ENCODE assay signal across 11 cellular contexts in genomic region chr15:89666147-89666857, GRCh38. TPM values are rescaled to one million over a fixed set of nuclear protein-coding genes. Genes with fewer than 3 reads are reported as not detected.
DNase-seq lines count a peak whose midpoint lies in the region; ATAC-seq and TF ChIP-seq lines count a peak whose summit lies in the region.
"Had no signal": no experiment of that assay in that cellular context is flagged by ENCODE, and none has a peak within 500 bp of the region (broad histone marks: within the 10 kb centered on the region; RNA-seq: fewer than 3 reads in every experiment).

No MANE protein-coding gene starts in this region.

- no peaks in the 10 kb centered on the region for H3K9me3 Mint-ChIP-seq in Caco-2 (ENCODE audit: unreplicated experiment)
- no peaks in the 10 kb centered on the region for H3K9me3 Mint-ChIP-seq in WTC11

- WGBS in hepatocyte (ENCODE audit: low lambda C conversion rate, missing lambda C conversion rate) = 91% methylated on average over 8 of the region's 8 CpGs

- H3K4me1 ChIP-seq in Caco-2 (peaks cover 12% of the 10 kb centered on the region; the same call in 1 of the 2 replicates), hepatocyte (ENCODE audit: insufficient read depth) (peaks cover 12% of the 10 kb centered on the region)

- peak overlapping the region; percentile 97 for H2AFZ ChIP-seq in hepatocyte

- POLR2A ChIA-PET in Caco-2 (lab: Charles Lee) (no interaction called here), WTC11 (lab: Charles Lee) (no interaction called here)

- H3K79me2 ChIP-seq in hepatocyte = no peaks in the 10 kb centered on the region

- DNase-seq in Caco-2 (no peak), WTC11 (ENCODE audit: low spot score) (no peak), hepatocyte (ENCODE audit: low spot score) (no peak), sciatic nerve (ENCODE audit: low spot score) (no peak), DMS 273 (lab: John Stamatoyannopoulos, UW; ENCODE audit: unreplicated experiment) (no peak), NCI-H69 (lab: John Stamatoyannopoulos, UW) (no peak), iPS-NIHi7 (ENCODE audit: extremely low spot score) (no peak), hippocampal formation (lab: John Stamatoyannopoulos, UW) (no peak)
- DNase-seq: DMS153, NCI-H187 treated with DMSO at 0.1 percent for 48 hours had no signal

- peak overlapping the region; percentile 84 for H3K4me2 ChIP-seq in hepatocyte

- peaks cover 4% of the 10 kb centered on the region for H3K27me3 Mint-ChIP-seq in Caco-2 (ENCODE audit: insufficient read depth, unreplicated experiment)
- peaks cover 17% of the 10 kb centered on the region for H3K27me3 Mint-ChIP-seq in WTC11 (ENCODE audit: low read depth)

- H3K36me3 Mint-ChIP-seq in Caco-2 (ENCODE audit: insufficient read depth, unreplicated experiment) = no peaks in the 10 kb centered on the region
- H3K36me3 Mint-ChIP-seq in WTC11 = no peaks in the 10 kb centered on the region

- H3K27ac Mint-ChIP-seq in Caco-2 (ENCODE audit: unreplicated experiment) (no peak overlapping the region), WTC11 (no peak overlapping the region)

- H4K20me1 ChIP-seq in hepatocyte (ENCODE audit: insufficient read depth, poor library complexity, severe bottlenecking) = no peaks in the 10 kb centered on the region

- H3K9me2 ChIP-seq in hepatocyte (replicated peaks; ENCODE audit: insufficient read depth) = no peaks in the 10 kb centered on the region

- H3K4me3 ChIP-seq in Caco-2 (ENCODE audit: low read depth, low read length) (no peak overlapping the region), hepatocyte (no peak overlapping the region)

- TF ChIP-seq CTCF in Caco-2 (IDR thresholded peaks at IDR 0.05; ENCODE audit: insufficient read depth in 1 of 2, low read depth in 1 of 2, low read length in 1 of 2, severe bottlenecking in 1 of 2, unreplicated experiment in 1 of 2) = no peak
- no peak for TF ChIP-seq CTCF in WTC11 (IDR thresholded peaks at IDR 0.05)
- TF ChIP-seq CTCF in hepatocyte (IDR thresholded peaks at IDR 0.05; ENCODE audit: poor library complexity) = no peak

- H3K4me3 Mint-ChIP-seq in Caco-2 (ENCODE audit: unreplicated experiment) = peak overlapping the region; percentile 67
- H3K4me3 Mint-ChIP-seq in WTC11 = peak overlapping the region; percentile 52

- no TSS peak for BruUV-seq in Caco-2 (replicated peaks; lab: Mats Ljungman, UMichigan)

- H3K4me1 Mint-ChIP-seq in Caco-2 (ENCODE audit: low read depth, unreplicated experiment) (no peaks in the 10 kb centered on the region), WTC11 (peaks cover 14% of the 10 kb centered on the region)

- H3K27me3 ChIP-seq in Caco-2 (replicated peaks; ENCODE audit: control insufficient read depth, insufficient read depth, low read length) (no peaks in the 10 kb centered on the region), hepatocyte (no peaks in the 10 kb centered on the region)

- H3K27ac ChIP-seq in hepatocyte = peak overlapping the region; percentile 79

- H3K9me3 ChIP-seq in Caco-2 = no peaks in the 10 kb centered on the region
- H3K9me3 ChIP-seq in hepatocyte (ENCODE audit: low read depth) = no peaks in the 10 kb centered on the region

- CTCF ChIA-PET in Caco-2 (lab: Charles Lee) (interaction anchor here (1.1 to 1.3 kb wide), 3 partner anchors 19 to 222 kb away, joined by 3 to 4 read pairs (median 3); partner anchors contain the start of gene MESP1), WTC11 (lab: Charles Lee) (interaction anchor here (1.0 to 2.0 kb wide), 4 partner anchors 19 to 208 kb away, joined by 3 to 17 read pairs (median 4); no protein-coding TSS in a partner anchor)

- intact Hi-C loops in Caco-2 (cut with micrococcal nuclease; ENCODE audit: unreplicated experiment) = no loop called here
- intact Hi-C loops in sciatic nerve (cut with DNase I) = no loop called here

- H3K36me3 ChIP-seq in Caco-2 (ENCODE audit: control insufficient read depth, insufficient read depth, low read length) (no peaks in the 10 kb centered on the region), hepatocyte (replicated peaks; ENCODE audit: insufficient read depth, low read depth) (no peaks in the 10 kb centered on the region)

- ATAC-seq in WTC11 (peak; percentile 15), sciatic nerve (peak; percentile 20)

TF ChIP-seq in WTC11, 78 proteins besides CTCF, POLR2A, EP300 and RAD21:
- TF ChIP-seq ZNF281 (CRISPR knock-in tag; IDR thresholded peaks at IDR 0.05) (no peak), IRF2 (CRISPR knock-in tag; IDR thresholded peaks at IDR 0.05; ENCODE audit: borderline replicate concordance, low read depth) (no peak), ZNF121 (CRISPR knock-in tag; IDR thresholded peaks at IDR 0.05) (no peak), HMGA2 (CRISPR knock-in tag; IDR thresholded peaks at IDR 0.05) (no peak), PREB (CRISPR knock-in tag; IDR thresholded peaks at IDR 0.05; ENCODE audit: borderline replicate concordance) (no peak), FOXK1 (CRISPR knock-in tag; IDR thresholded peaks at IDR 0.05) (no peak), ZNF232 (CRISPR knock-in tag; IDR thresholded peaks at IDR 0.05) (no peak)
TF ChIP-seq in WTC11: peak in this region for 0.

RNA-seq across cellular contexts. Expression of gene KIF7, which starts 11.0 kb away (rescaled TPM):
- total RNA-seq in Caco-2 (2022) = 8.2 TPM in 2 replicates
- total RNA-seq in WTC11 (2021) = 20.4 to 21.8 TPM (median 21.3 TPM) in 3 replicates
- total RNA-seq in hepatocyte = 3.0 and 5.3 TPM in 2 replicates
- polyA plus RNA-seq in hepatocyte = 3.1 and 5.0 TPM in 2 replicates
- total RNA-seq in sciatic nerve = 9.2 TPM

RNA-seq across cellular contexts. Expression of gene PLIN1, which starts 12.9 kb away (rescaled TPM):
- total RNA-seq in Caco-2 (2022) (not detected in 2 replicates), WTC11 (2021) (0.37 to 0.70 TPM (median 0.48 TPM) in 3 replicates), hepatocyte (3.5 and 6.3 TPM in 2 replicates), sciatic nerve (57.4 TPM)
- 2.6 and 6.8 TPM in 2 replicates for polyA plus RNA-seq in hepatocyte
- total RNA-seq: T-helper 1 cell treated with Interleukin-12 subunit alpha and Interleukin-12 subunit beta and Interleukin-4 antibody, amounts not matched to agents 30 ng/mL and 1 ng/mL, for 36 hours had no signal

RNA-seq across cellular contexts. Expression of gene PEX11A, which starts 24.3 kb away (rescaled TPM):
- 3.7 and 4.1 TPM in 2 replicates for total RNA-seq in Caco-2 (2022)
- total RNA-seq in WTC11 (2021) = 2.9 to 3.5 TPM (median 3.0 TPM) in 3 replicates
- 10.7 and 12.7 TPM in 2 replicates for total RNA-seq in hepatocyte
- polyA plus RNA-seq in hepatocyte = 7.6 and 10.0 TPM in 2 replicates
- total RNA-seq in sciatic nerve = 6.2 TPM

RNA-seq across cellular contexts. Expression of gene WDR93, which starts 24.3 kb away (rescaled TPM):
- total RNA-seq in Caco-2 (2022) (0.16 TPM in 1 of 2 replicates, not detected in the other), WTC11 (2021) (0.09 TPM in 1 of 3 replicates, not detected in the others), hepatocyte (0.13 TPM in 1 of 2 replicates, not detected in the other), sciatic nerve (not detected)
- 0.57 TPM in 1 of 2 replicates, not detected in the other for polyA plus RNA-seq in hepatocyte
- total RNA-seq: T-helper 1 cell treated with Interleukin-12 subunit alpha and Interleukin-12 subunit beta and Interleukin-4 antibody, amounts not matched to agents 30 ng/mL and 1 ng/mL, for 36 hours had no signal
